Comparison of ENCODE assay signal across 21 cellular contexts in genomic region chrX:129404670-129405008, GRCh38.
"Had no signal": no experiment of that assay in that cellular context is flagged by ENCODE, and none has a peak within 500 bp of the region (broad histone marks: within the 10 kb centered on the region; RNA-seq: fewer than 3 reads in every experiment).

No MANE protein-coding gene starts in this region.

- ATAC-seq: esophagus mucosa, heart left ventricle, left colon, natural killer cell had no signal

- H3K27ac Mint-ChIP-seq: natural killer cell had no signal

- H3K36me3 Mint-ChIP-seq: natural killer cell had no signal

- H3K27me3 ChIP-seq: heart left ventricle, ovary, right atrium auricular region, sigmoid colon, stomach, transverse colon had no signal

- H3K9me3 ChIP-seq: heart left ventricle, ovary, right atrium auricular region, sigmoid colon, thoracic aorta, transverse colon had no signal

- H3K4me1 Mint-ChIP-seq: natural killer cell, neural crest cell had no signal

- H3K4me1 ChIP-seq: heart left ventricle, right atrium auricular region, sigmoid colon, stomach, transverse colon had no signal

- H3K36me3 ChIP-seq: heart left ventricle, ovary, right atrium auricular region, sigmoid colon, stomach, thoracic aorta, transverse colon had no signal

- DNase-seq: cortex of kidney; dorsolateral prefrontal cortex; effector CD8-positive, alpha-beta T cell; heart left ventricle; hippocampal formation; left colon; mammary epithelial cell; natural killer cell; nucleus accumbens; ovary; sigmoid colon; stimulated activated naive CD4-positive, alpha-beta T cell; stomach; substantia nigra; transverse colon had no signal

- H3K4me3 ChIP-seq: dorsolateral prefrontal cortex, heart left ventricle, ovary, right atrium auricular region, sigmoid colon, skin epidermis, stomach, thoracic aorta, transverse colon had no signal

- H3K27ac ChIP-seq: dorsolateral prefrontal cortex, heart left ventricle, ovary, right atrium auricular region, sigmoid colon, skin epidermis, stomach, thoracic aorta, transverse colon had no signal

- H3K4me3 Mint-ChIP-seq: mesothelial cell of epicardium, natural killer cell, neural crest cell had no signal
